26 cellular contexts compared by ENCODE assay signal in the genomic region with DNA sequence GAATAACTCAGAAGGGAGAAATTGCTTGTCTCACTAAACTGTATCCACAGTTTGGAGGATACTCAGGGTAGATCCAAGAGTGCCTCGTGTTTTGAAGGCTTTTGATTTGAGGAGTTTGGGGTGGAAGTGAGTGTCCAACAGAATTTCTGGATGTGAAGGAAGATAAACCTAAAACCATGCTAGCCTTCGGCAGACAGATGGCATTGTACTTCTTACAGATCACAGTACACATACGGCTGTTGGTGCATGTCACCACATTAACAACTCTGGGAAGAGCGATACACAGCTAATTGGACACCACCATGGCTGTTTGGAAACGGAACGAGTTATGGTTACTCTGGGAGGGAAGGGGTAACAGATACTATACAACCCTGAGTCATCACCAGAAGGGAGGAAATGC.
"Had no signal": no experiment of that assay in that cellular context is flagged by ENCODE, and none has a peak within 500 bp of the region (broad histone marks: within the 10 kb centered on the region; RNA-seq: fewer than 3 reads in every experiment).

No MANE protein-coding gene starts in this region.

- H3K4me3 ChIP-seq: K562, SK-N-MC had no signal

- ATAC-seq: activated CD4-positive, alpha-beta T cell treated with anti-CD3 and anti-CD28 coated beads for 36 hours; activated T-helper 17 cell treated with anti-CD3 and anti-CD28 coated beads, Interleukin-2, amount 50 U/mL, for 72 hours; K562; Right ventricle myocardium inferior; T-cell had no signal

- FAIRE-seq: K562 had no signal

- H3K36me3 ChIP-seq: WERI-Rb-1 had no signal

- DNase-seq: activated CD4-positive, alpha-beta memory T cell treated with anti-CD3 and anti-CD28 coated beads, Interleukin-2, amount 10 ng/mL, durations not matched to agents 7 days and 5 days; activated CD4-positive, alpha-beta T cell treated with anti-CD3 and anti-CD28 coated beads for 36 hours; activated CD4-positive, alpha-beta T cell treated with anti-CD3 and anti-CD28 coated beads, Interleukin-2, amount 50 U/mL, for 1 hour; activated gamma-delta T cell; activated naive CD4-positive, alpha-beta T cell treated with anti-CD3 and anti-CD28 coated beads, Interleukin-2, amount 10 ng/mL, durations not matched to agents 7 days and 5 days; activated naive CD8-positive, alpha-beta T cell treated with anti-CD3 and anti-CD28 coated beads for 36 hours; activated T-cell treated with anti-CD3 and anti-CD28 coated beads for 4 hours; activated T-cell treated with anti-CD3 and anti-CD28 coated beads, Interleukin-2, amount 50 U/mL, for 48 hours; Karpas-422; NCI-H1048; NCI-H146; NCI-H2029; NCI-H2107; NCI-H345; NCI-H510A; NCI-H526 treated with DMSO at 0.1 percent for 48 hours; NCI-H82; RPMI8226; T-cell; T-helper 2 cell; T1000; WERI-Rb-1 had no signal

- H3K27ac ChIP-seq: SK-N-MC, WERI-Rb-1 had no signal
